Comparison of ENCODE assay signal across 1 cellular context in genomic region chr10:72215611-72216549, GRCh38.
TF ChIP-seq lines count a peak whose summit lies in the region.

Gene ANAPC16, plus strand, starts transcription at chr10:72216012. Its CDS starts 7,903 bp downstream, at chr10:72223915.
A gene with protein sequence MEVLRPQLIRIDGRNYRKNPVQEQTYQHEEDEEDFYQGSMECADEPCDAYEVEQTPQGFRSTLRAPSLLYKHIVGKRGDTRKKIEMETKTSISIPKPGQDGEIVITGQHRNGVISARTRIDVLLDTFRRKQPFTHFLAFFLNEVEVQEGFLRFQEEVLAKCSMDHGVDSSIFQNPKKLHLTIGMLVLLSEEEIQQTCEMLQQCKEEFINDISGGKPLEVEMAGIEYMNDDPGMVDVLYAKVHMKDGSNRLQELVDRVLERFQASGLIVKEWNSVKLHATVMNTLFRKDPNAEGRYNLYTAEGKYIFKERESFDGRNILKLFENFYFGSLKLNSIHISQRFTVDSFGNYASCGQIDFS (minus strand): TSS chr10:72216276. CDS start chr10:72213298, 2,978 bp downstream.

TF ChIP-seq in HepG2, 621 proteins besides CTCF, POLR2A, EP300 and RAD21 (continued from another document and continues in another):
- TF ChIP-seq, protein P1, sequence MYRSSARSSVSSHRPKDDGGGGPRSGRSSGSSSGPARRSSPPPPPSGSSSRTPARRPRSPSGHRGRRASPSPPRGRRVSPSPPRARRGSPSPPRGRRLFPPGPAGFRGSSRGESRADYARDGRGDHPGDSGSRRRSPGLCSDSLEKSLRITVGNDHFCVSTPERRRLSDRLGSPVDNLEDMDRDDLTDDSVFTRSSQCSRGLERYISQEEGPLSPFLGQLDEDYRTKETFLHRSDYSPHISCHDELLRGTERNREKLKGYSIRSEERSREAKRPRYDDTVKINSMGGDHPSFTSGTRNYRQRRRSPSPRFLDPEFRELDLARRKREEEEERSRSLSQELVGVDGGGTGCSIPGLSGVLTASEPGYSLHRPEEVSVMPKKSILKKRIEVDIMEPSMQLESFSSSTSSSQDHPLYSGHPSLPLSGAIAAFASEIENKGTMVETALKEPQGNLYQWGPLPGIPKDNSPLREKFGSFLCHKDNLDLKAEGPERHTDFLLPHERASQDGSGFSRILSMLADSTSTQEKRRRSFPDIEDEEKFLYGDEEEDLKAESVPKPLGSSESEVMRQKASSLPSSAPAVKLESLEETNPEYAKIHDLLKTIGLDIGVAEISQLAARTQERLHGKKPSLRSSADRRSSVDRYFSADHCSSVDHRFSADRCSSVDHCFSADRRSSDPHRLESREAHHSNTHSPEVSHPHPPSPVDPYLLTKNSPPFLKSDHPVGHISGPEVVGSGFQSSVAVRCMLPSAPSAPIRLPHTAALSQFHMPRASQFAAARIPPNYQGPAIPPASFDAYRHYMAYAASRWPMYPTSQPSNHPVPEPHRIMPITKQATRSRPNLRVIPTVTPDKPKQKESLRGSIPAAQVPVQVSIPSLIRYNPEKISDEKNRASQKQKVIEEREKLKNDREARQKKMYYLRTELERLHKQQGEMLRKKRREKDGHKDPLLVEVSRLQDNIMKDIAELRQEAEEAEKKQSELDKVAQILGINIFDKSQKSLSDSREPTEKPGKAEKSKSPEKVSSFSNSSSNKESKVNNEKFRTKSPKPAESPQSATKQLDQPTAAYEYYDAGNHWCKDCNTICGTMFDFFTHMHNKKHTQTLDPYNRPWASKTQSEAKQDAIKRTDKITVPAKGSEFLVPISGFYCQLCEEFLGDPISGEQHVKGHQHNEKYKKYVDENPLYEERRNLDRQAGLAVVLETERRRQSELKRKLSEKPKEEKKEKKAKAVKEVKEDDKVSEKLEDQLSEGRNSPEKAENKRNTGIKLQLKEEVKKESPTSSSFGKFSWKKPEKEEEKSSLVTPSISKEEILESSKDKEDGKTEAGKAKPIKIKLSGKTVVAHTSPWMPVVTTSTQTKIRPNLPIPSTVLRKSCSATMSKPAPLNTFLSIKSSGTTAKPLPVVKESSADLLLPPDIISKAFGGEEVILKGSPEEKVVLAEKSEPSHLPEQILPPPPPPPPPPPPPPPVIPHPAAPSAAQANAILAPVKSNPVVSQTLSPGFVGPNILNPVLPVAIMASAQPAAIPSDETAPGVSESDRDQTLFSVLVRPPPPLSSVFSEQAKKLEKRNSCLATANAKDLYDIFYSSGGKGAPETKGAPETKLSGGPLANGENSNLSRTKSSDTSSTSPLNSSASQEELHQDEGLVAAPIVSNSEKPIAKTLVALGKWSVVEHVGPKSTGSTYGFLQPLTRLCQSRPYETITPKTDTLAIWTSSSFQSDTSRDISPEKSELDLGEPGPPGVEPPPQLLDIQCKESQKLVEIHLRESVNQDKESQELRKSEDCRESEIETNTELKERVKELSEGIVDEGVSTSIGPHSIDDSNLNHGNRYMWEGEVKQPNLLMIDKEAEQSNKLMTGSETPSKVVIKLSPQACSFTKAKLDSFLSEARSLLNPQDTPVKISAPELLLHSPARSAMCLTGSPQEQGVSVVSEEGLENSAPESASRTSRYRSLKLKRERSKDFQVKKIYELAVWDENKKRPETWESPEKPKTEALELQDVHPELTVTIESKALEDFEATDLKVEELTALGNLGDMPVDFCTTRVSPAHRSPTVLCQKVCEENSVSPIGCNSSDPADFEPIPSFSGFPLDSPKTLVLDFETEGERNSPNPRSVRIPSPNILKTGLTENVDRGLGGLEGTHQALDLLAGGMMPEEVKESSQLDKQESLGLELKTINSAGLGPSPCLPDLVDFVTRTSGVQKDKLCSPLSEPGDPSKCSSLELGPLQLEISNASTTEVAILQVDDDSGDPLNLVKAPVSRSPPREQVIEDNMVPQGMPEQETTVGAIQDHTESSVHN (CRISPR knock-in tag; IDR thresholded peaks at IDR 0.05): peak; percentile 88; the same call in 1 of the 2 replicates
- no peak for TF ChIP-seq ZNF280D (CRISPR knock-in tag; IDR thresholded peaks at IDR 0.05)
- TF ChIP-seq AHR (CRISPR knock-in tag; IDR thresholded peaks at IDR 0.05): peak; percentile 98
- TF ChIP-seq ZNF841 (CRISPR knock-in tag; IDR thresholded peaks at IDR 0.05; ENCODE audit: borderline replicate concordance): no peak
- TF ChIP-seq SATB2 (CRISPR knock-in tag; IDR thresholded peaks at IDR 0.05): no peak
- peak; percentile 73 for TF ChIP-seq BCL6 (CRISPR knock-in tag; IDR thresholded peaks at IDR 0.05)
- peak; percentile 70; the same call in 1 of the 2 replicates for TF ChIP-seq BATF2 (CRISPR knock-in tag; IDR thresholded peaks at IDR 0.05)
- peak; percentile 70; the same call in 1 of the 2 replicates for TF ChIP-seq ZBTB25 (CRISPR knock-in tag; IDR thresholded peaks at IDR 0.05)
- peak; percentile 96 for TF ChIP-seq ZNF547 (CRISPR knock-in tag; IDR thresholded peaks at IDR 0.05)
- TF ChIP-seq, protein P2, sequence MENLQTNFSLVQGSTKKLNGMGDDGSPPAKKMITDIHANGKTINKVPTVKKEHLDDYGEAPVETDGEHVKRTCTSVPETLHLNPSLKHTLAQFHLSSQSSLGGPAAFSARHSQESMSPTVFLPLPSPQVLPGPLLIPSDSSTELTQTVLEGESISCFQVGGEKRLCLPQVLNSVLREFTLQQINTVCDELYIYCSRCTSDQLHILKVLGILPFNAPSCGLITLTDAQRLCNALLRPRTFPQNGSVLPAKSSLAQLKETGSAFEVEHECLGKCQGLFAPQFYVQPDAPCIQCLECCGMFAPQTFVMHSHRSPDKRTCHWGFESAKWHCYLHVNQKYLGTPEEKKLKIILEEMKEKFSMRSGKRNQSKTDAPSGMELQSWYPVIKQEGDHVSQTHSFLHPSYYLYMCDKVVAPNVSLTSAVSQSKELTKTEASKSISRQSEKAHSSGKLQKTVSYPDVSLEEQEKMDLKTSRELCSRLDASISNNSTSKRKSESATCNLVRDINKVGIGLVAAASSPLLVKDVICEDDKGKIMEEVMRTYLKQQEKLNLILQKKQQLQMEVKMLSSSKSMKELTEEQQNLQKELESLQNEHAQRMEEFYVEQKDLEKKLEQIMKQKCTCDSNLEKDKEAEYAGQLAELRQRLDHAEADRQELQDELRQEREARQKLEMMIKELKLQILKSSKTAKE (CRISPR knock-in tag; IDR thresholded peaks at IDR 0.05; ENCODE audit: borderline replicate concordance): no peak
- TF ChIP-seq ZNF674 (CRISPR knock-in tag; IDR thresholded peaks at IDR 0.05; ENCODE audit: low read depth): no peak
- TF ChIP-seq RXRB (CRISPR knock-in tag; IDR thresholded peaks at IDR 0.05; ENCODE audit: borderline replicate concordance): peak; percentile 75; the same call in 1 of the 2 replicates
- peak; percentile 97 for TF ChIP-seq ZNF883 (CRISPR knock-in tag; IDR thresholded peaks at IDR 0.05; ENCODE audit: not compliant biosample characterization)
- TF ChIP-seq HOXA9 (CRISPR knock-in tag; IDR thresholded peaks at IDR 0.05; ENCODE audit: borderline replicate concordance): no peak
- no peak for TF ChIP-seq HHEX (CRISPR knock-in tag; IDR thresholded peaks at IDR 0.05)
- peak; percentile 86; the same call in 1 of the 2 replicates for TF ChIP-seq NFATC3 (CRISPR knock-in tag; IDR thresholded peaks at IDR 0.05)
- no peak for TF ChIP-seq SRF (IDR thresholded peaks at IDR 0.05; ENCODE audit: low read depth, low read length)
- TF ChIP-seq ZSCAN30 (CRISPR knock-in tag; IDR thresholded peaks at IDR 0.05): no peak
- TF ChIP-seq, protein P3, sequence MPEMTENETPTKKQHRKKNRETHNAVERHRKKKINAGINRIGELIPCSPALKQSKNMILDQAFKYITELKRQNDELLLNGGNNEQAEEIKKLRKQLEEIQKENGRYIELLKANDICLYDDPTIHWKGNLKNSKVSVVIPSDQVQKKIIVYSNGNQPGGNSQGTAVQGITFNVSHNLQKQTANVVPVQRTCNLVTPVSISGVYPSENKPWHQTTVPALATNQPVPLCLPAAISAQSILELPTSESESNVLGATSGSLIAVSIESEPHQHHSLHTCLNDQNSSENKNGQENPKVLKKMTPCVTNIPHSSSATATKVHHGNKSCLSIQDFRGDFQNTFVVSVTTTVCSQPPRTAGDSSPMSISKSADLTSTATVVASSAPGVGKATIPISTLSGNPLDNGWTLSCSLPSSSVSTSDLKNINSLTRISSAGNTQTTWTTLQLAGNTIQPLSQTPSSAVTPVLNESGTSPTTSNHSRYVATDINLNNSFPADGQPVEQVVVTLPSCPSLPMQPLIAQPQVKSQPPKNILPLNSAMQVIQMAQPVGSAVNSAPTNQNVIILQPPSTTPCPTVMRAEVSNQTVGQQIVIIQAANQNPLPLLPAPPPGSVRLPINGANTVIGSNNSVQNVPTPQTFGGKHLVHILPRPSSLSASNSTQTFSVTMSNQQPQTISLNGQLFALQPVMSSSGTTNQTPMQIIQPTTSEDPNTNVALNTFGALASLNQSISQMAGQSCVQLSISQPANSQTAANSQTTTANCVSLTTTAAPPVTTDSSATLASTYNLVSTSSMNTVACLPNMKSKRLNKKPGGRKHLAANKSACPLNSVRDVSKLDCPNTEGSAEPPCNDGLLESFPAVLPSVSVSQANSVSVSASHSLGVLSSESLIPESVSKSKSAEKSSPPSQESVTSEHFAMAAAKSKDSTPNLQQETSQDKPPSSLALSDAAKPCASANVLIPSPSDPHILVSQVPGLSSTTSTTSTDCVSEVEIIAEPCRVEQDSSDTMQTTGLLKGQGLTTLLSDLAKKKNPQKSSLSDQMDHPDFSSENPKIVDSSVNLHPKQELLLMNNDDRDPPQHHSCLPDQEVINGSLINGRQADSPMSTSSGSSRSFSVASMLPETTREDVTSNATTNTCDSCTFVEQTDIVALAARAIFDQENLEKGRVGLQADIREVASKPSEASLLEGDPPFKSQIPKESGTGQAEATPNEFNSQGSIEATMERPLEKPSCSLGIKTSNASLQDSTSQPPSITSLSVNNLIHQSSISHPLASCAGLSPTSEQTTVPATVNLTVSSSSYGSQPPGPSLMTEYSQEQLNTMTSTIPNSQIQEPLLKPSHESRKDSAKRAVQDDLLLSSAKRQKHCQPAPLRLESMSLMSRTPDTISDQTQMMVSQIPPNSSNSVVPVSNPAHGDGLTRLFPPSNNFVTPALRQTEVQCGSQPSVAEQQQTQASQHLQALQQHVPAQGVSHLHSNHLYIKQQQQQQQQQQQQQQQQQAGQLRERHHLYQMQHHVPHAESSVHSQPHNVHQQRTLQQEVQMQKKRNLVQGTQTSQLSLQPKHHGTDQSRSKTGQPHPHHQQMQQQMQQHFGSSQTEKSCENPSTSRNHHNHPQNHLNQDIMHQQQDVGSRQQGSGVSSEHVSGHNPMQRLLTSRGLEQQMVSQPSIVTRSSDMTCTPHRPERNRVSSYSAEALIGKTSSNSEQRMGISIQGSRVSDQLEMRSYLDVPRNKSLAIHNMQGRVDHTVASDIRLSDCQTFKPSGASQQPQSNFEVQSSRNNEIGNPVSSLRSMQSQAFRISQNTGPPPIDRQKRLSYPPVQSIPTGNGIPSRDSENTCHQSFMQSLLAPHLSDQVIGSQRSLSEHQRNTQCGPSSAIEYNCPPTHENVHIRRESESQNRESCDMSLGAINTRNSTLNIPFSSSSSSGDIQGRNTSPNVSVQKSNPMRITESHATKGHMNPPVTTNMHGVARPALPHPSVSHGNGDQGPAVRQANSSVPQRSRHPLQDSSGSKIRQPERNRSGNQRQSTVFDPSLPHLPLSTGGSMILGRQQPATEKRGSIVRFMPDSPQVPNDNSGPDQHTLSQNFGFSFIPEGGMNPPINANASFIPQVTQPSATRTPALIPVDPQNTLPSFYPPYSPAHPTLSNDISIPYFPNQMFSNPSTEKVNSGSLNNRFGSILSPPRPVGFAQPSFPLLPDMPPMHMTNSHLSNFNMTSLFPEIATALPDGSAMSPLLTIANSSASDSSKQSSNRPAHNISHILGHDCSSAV (CRISPR knock-in tag; IDR thresholded peaks at IDR 0.05; ENCODE audit: borderline replicate concordance): 0 out of 2 replicates have a peak, but pooled peaks have one; percentile 75
- TF ChIP-seq GATA4 (IDR thresholded peaks at IDR 0.05; ENCODE audit: borderline replicate concordance, low read depth): peak; percentile 76
- peak; percentile 80; the same call in 1 of the 2 replicates for TF ChIP-seq ZNF670 (CRISPR knock-in tag; IDR thresholded peaks at IDR 0.05; ENCODE audit: borderline replicate concordance)
- no peak for TF ChIP-seq ARNT (IDR thresholded peaks at IDR 0.05)
- 0 out of 2 replicates have a peak, but pooled peaks have one; percentile 61 for TF ChIP-seq ZBTB26 (CRISPR knock-in tag; IDR thresholded peaks at IDR 0.05; ENCODE audit: borderline replicate concordance)
- no peak for TF ChIP-seq JARID2 (CRISPR knock-in tag; IDR thresholded peaks at IDR 0.05; ENCODE audit: insufficient replicate concordance)
- TF ChIP-seq MXD4 (CRISPR knock-in tag; IDR thresholded peaks at IDR 0.05): peak; percentile 85; the same call in 1 of the 2 replicates
